Comparison of ENCODE assay signal across 34 cellular contexts in the genomic region with DNA sequence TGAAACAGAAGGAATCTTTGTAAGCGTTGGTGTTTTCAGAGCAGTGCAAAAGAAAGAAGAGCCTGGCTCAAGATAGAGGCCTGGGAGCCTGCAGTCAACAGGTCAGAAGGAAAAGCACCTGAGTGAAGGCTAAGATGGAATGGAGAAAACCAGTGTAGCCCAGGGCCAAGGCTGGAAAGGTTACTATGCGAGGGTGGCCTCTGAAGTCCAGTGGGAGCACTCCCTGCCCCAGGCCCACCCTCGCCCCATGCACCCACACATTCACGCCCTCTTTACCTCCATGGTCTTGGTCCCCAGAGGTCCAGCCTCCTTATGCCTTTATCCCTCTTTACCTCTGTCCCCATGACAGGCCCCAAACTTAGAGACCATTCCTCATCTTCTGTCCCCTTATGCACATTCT.
"Had no signal": no experiment of that assay in that cellular context is flagged by ENCODE, and none has a peak within 500 bp of the region (broad histone marks: within the 10 kb centered on the region; RNA-seq: fewer than 3 reads in every experiment).

No MANE protein-coding gene starts in this region.

- H3K4me3 ChIP-seq: MG63 had no signal

- DNase-seq: Karpas-422, Kasumi-1, MG63, MM.1S, MV-4-11, NCI-H1048, NCI-H1092, NCI-H1092 treated with DMSO at 0.1 percent for 48 hours, NCI-H1105, NCI-H1105 treated with DMSO at 0.1 percent for 48 hours, NCI-H1417, NCI-H1436, NCI-H1436 treated with DMSO at 0.1 percent for 48 hours, NCI-H146, NCI-H1694, NCI-H1694 treated with DMSO at 0.1 percent for 48 hours, NCI-H187, NCI-H1930, NCI-H2029, NCI-H2029 treated with DMSO at 0.1 percent for 48 hours, NCI-H2081, NCI-H2081 treated with DMSO at 0.1 percent for 48 hours, NCI-H2107, NCI-H2171, NCI-H2171 treated with DMSO at 0.1 percent for 48 hours, NCI-H2227 treated with DMSO at 0.1 percent for 48 hours, NCI-H226, NCI-H345, NCI-H446, NCI-H446 treated with DMSO at 0.1 percent for 48 hours, NCI-H510A, NCI-H510A treated with DMSO at 0.1 percent for 48 hours, NCI-H524 had no signal

- H3K9me3 ChIP-seq: MG63 had no signal

- H3K27me3 ChIP-seq: MG63 had no signal

- H3K27ac ChIP-seq: KMS-11 had no signal

- H3K36me3 ChIP-seq: MG63 had no signal
